Comparison of ENCODE assay signal across 18 cellular contexts in the genomic region with DNA sequence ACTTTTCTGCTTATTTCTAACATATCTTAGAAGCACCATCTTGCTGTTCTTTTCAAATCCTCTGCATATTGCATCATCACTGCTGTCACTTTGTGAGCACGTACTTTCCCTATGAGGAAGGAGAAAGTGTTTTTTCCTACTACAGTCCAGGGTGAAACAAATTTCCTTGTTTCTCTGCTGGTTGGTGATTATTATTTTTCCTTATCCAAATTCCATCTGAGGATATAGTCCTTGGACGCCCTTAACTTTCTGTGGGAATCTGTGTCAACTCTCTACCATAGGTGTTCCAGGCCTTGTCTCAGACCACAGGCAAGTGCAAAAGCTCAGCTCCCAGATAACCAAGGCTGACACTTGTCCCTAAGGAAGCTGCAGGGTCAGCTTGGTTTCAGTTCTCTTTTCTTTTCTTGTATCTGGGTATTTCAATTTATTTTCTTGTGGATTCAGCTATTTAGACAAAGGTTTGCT. TPM values are rescaled to one million over a fixed set of nuclear protein-coding genes. Genes with fewer than 3 reads are reported as not detected.
DNase-seq lines count a peak whose midpoint lies in the region; ATAC-seq, FAIRE-seq and TF ChIP-seq lines count a peak whose summit lies in the region.
"Had no signal": no experiment of that assay in that cellular context is flagged by ENCODE, and none has a peak within 500 bp of the region (broad histone marks: within the 10 kb centered on the region; RNA-seq: fewer than 3 reads in every experiment).

No MANE protein-coding gene starts in this region.

- H3K4me2 ChIP-seq in K562 (ENCODE audit: insufficient read depth, low read length), result 0 out of 2 replicates have a peak overlapping the region, but pooled peaks have one; percentile 19

- intact Hi-C loops in K562 (cut with micrococcal nuclease) (no loop called here), right lobe of liver (cut with DNase I) (no loop called here)

- no peak for FAIRE-seq in K562 (lab: Jason Lieb, UNC)
- FAIRE-seq: kidney had no signal

- WGBS in K562 (ENCODE audit: insufficient coverage, low coverage, missing lambda C conversion rate), result 6% methylated on average over 2 of the region's 2 CpGs
- 61% methylated on average over 2 of the region's 2 CpGs for WGBS in right lobe of liver (ENCODE audit: insufficient coverage, low coverage, low lambda C conversion rate, missing lambda C conversion rate)

- no peaks in the 10 kb centered on the region for H3K9me1 ChIP-seq in K562 (ENCODE audit: control insufficient read depth, insufficient read depth, low read length)

- H3K79me2 ChIP-seq in K562 (ENCODE audit: control insufficient read depth, insufficient read depth, low read length), result no peaks in the 10 kb centered on the region

- ATAC-seq in K562 (peak; percentile 49), right lobe of liver (peak; percentile 42 to 57 (median 50)), thoracic aorta (ENCODE audit: insufficient number of reproducible peaks, low FRiP score, low read depth) (no peak), HG02642 (IDR thresholded peaks at IDR 0.05; ENCODE audit: poor library complexity, unreplicated experiment) (no peak), HG03135 (IDR thresholded peaks at IDR 0.05; ENCODE audit: unreplicated experiment) (no peak)
- ATAC-seq: activated T-helper 17 cell treated with anti-CD3 and anti-CD28 coated beads, Interleukin-2, amount 50 U/mL, for 72 hours; naive thymus-derived CD4-positive, alpha-beta T cell; Panc1; stimulated activated naive CD8-positive, alpha-beta T cell treated with anti-CD3 and anti-CD28 coated beads, Interleukin-15, amount 100 ng/mL, for 72 hours had no signal

- no peak overlapping the region for H3K9ac ChIP-seq in K562 (ENCODE audit: insufficient read depth in 1 of 2, low read depth in 2 of 2, low read length in 2 of 2)

- no peaks in the 10 kb centered on the region for H3K9me3 ChIP-seq in K562 (replicated peaks; ENCODE audit: control insufficient read depth, insufficient read depth, low read depth, low read length)
- no peaks in the 10 kb centered on the region for H3K9me3 ChIP-seq in right lobe of liver
- no peaks in the 10 kb centered on the region for H3K9me3 ChIP-seq in thoracic aorta

- in situ Hi-C loops in K562 (cut with MboI), result no loop called here

- peak overlapping the region; percentile 56; the same call in 1 of the 2 replicates for H2AFZ ChIP-seq in K562 (ENCODE audit: low read depth, low read length)

- no TSS peak for BruUV-seq in K562 (replicated peaks; lab: Mats Ljungman, UMichigan)

- no peaks in the 10 kb centered on the region for H3K27me3 ChIP-seq in K562 (ENCODE audit: control insufficient read depth in 2 of 2, insufficient read depth in 2 of 2, low read length in 2 of 2)
- no peaks in the 10 kb centered on the region for H3K27me3 ChIP-seq in right lobe of liver
- H3K27me3 ChIP-seq in thoracic aorta (replicated peaks; ENCODE audit: insufficient read depth), result no peaks in the 10 kb centered on the region

- TF ChIP-seq CTCF in K562 (IDR thresholded peaks at IDR 0.05 in 2 of 3, conservative IDR thresholded peaks at IDR 0.05 in 1 of 3; ENCODE audit: insufficient read depth in 2 of 3, low read depth in 1 of 3, low read length in 3 of 3) (no peak), right lobe of liver (IDR thresholded peaks at IDR 0.05) (no peak), thoracic aorta (IDR thresholded peaks at IDR 0.05) (no peak)

- POLR2A ChIA-PET in K562 (lab: Yijun Ruan, JAX), result interaction anchor here (1.7 kb wide), 1 partner anchor 9 kb away, joined by 4 read pairs; no protein-coding TSS in a partner anchor

- CTCF ChIA-PET in K562 (lab: Yijun Ruan, JAX; ENCODE audit: low intra/inter-chr PET ratio), result no interaction called here

- H3K36me3 ChIP-seq in K562 (ENCODE audit: control insufficient read depth, insufficient read depth, low read length) (no peaks in the 10 kb centered on the region), right lobe of liver (no peaks in the 10 kb centered on the region), thoracic aorta (peaks cover 72% of the 10 kb centered on the region)

- TF ChIP-seq POLR2A in K562 (conservative IDR thresholded peaks at IDR 0.05) (no peak), right lobe of liver (IDR thresholded peaks at IDR 0.05) (no peak)

- H3K27ac ChIP-seq in K562 (ENCODE audit: extremely low read depth, low read depth, low read length), result 0 out of 3 replicates have a peak overlapping the region, but pooled peaks have one; percentile 16
- peak overlapping the region in 2 of 3 donors; percentile 7 to 17 for H3K27ac ChIP-seq in right lobe of liver
- peak overlapping the region; percentile 75 to 80 for H3K27ac ChIP-seq in thoracic aorta
- H3K27ac ChIP-seq: 22Rv1 had no signal

- peak in 1 of 2 experiments; percentile 19; a peak in 1 of 4 replicates for TF ChIP-seq RAD21 in K562 (CRISPR knock-in tag; conservative IDR thresholded peaks at IDR 0.05 in 1 of 2, IDR thresholded peaks at IDR 0.05 in 1 of 2)

- H3K4me1 ChIP-seq in K562 (replicated peaks in 1 of 2; ENCODE audit: control insufficient read depth in 2 of 2, insufficient read depth in 2 of 2, low read length in 2 of 2) (peaks cover 3 to 9% of the 10 kb centered on the region in 2 experiments; a peak in 4 of 5 replicates), right lobe of liver (no peaks in the 10 kb centered on the region), thoracic aorta (ENCODE audit: control insufficient read depth in 1 of 2, low read depth in 2 of 2) (peaks cover 21 to 64% of the 10 kb centered on the region in 2 donors)

- no peaks in the 10 kb centered on the region for H4K20me1 ChIP-seq in K562 (replicated peaks; ENCODE audit: control insufficient read depth, insufficient read depth, low read length)

- peak; percentile 49 for DNase-seq in NOMO-1 treated with DMSO at 0.1 percent for 48 hours (lab: John Stamatoyannopoulos, UW; ENCODE audit: unreplicated experiment)
- DNase-seq in NOMO-1 treated with dmso at 0.1 percent for 144 hours (lab: John Stamatoyannopoulos, UW; ENCODE audit: unreplicated experiment), result no peak
- peak in 1 of 4 experiments; percentile 17 for DNase-seq in K562 (ENCODE audit: extremely low read depth in 1 of 4, low spot score in 3 of 4)
- DNase-seq in right lobe of liver, result no peak
- DNase-seq in thoracic aorta (ENCODE audit: low spot score), result no peak
- no peak for DNase-seq in HPDE6-E6E7 (ENCODE audit: extremely low spot score)
- DNase-seq: activated CD4-positive, alpha-beta T cell treated with anti-CD3 and anti-CD28 coated beads, Interleukin-2, amount 50 U/mL, for 4 hours; COR-L47; kidney; naive thymus-derived CD4-positive, alpha-beta T cell; NCI-H1092 treated with DMSO at 0.1 percent for 48 hours; stimulated activated naive CD8-positive, alpha-beta T cell treated with anti-CD3 and anti-CD28 coated beads, Interleukin-15, amount 100 ng/mL, for 72 hours; T-helper 9 cell had no signal

- TF ChIP-seq EP300 in K562 (IDR thresholded peaks at IDR 0.05; ENCODE audit: low read length), result no peak

- no peak overlapping the region for H3K4me3 ChIP-seq in K562
- H3K4me3 ChIP-seq in right lobe of liver, result no peak overlapping the region
- H3K4me3 ChIP-seq in thoracic aorta, result no peak overlapping the region

TF ChIP-seq in K562, 482 proteins besides CTCF, POLR2A, EP300 and RAD21 (continues in another document):
- TF ChIP-seq ZNF23 (CRISPR knock-in tag; IDR thresholded peaks at IDR 0.05) (0 out of 2 replicates have a peak, but pooled peaks have one; percentile 11), CXXC5 (CRISPR knock-in tag; IDR thresholded peaks at IDR 0.05) (peak; percentile 53), JUNB (CRISPR knock-in tag; conservative IDR thresholded peaks at IDR 0.05) (0 out of 2 replicates have a peak, but pooled peaks have one; percentile 35)

RNA-seq across cellular contexts. Expression of a gene that starts 29.4 kb away (rescaled TPM):
- 0.44 and 1.2 TPM in 2 replicates for total RNA-seq in K562 (2011; cell fraction: chromatin; rRNA removed; ENCODE audit: low replicate concordance)
- 0.66 and 1.0 TPM in 2 replicates for total RNA-seq in K562 (2011; cell fraction: nucleolus; rRNA removed)
- total RNA-seq in K562 (2011; cell fraction: nucleoplasm; rRNA removed), result 0.73 and 1.2 TPM in 2 replicates
- total RNA-seq in K562 (2014; rRNA removed), result not detected in 2 replicates
- total RNA-seq in K562 (2014; rRNA removed; fragmentation: Illumina TruSeq; extraction: Trizol), result 0.07 and 0.32 TPM in 2 replicates
- total RNA-seq in K562 (2015; rRNA removed; fragmentation: Illumina TruSeq; extraction: Trizol), result 0.14 and 0.34 TPM in 2 replicates
- total RNA-seq in K562 (2021), result 0.13 and 0.27 TPM in 2 replicates
- polyA plus RNA-seq in K562 (2011; rRNA removed), result 0.42 and 1.1 TPM in 2 replicates
- 0.06 and 0.85 TPM in 2 replicates for polyA plus RNA-seq in K562 (2011; cell fraction: cytosol; rRNA removed)
- 0.14 and 0.15 TPM in 2 replicates for polyA plus RNA-seq in K562 (2011; cell fraction: nucleus; rRNA removed)
- 0.29 and 0.34 TPM in 2 replicates for polyA plus RNA-seq in K562 (2012)
- polyA plus RNA-seq in K562 (2014; fragmentation: Illumina TruSeq; extraction: Trizol), result 0.10 and 0.12 TPM in 2 replicates
- under 1 TPM; 0.06 to 0.27 TPM for polyA plus RNA-seq in K562 (2014; fragmentation: Nextera tagmentation; extraction: Ambion mirVana)
- polyA plus RNA-seq in K562 (2014; rRNA removed), result 0.05 and 0.13 TPM in 2 replicates
- polyA minus RNA-seq in K562 (2011; rRNA and poly(A)+ RNA removed), result 0.18 and 0.32 TPM in 2 replicates
- polyA minus RNA-seq in K562 (2011; cell fraction: cytosol; rRNA and poly(A)+ RNA removed), result 1.3 TPM in 1 of 2 replicates, not detected in the other
- polyA minus RNA-seq in K562 (2011; cell fraction: nucleus; rRNA and poly(A)+ RNA removed), result 0.22 and 0.40 TPM in 2 replicates
- total RNA-seq in right lobe of liver, result 10 to 100 TPM in 5 of 6 experiments, 1 to 10 TPM in 1; 9.3 to 60.8 (median 28.3) TPM
- total RNA-seq in thoracic aorta, result 100 to 1,000 TPM in 1 of 2 donors, 10 to 100 TPM in 1; 81.5 to 121 TPM
- total RNA-seq: activated T-helper 17 cell treated with anti-CD3 and anti-CD28 coated beads, Interleukin-2, amount 50 U/mL, for 72 hours; naive thymus-derived CD4-positive, alpha-beta T cell had no signal
- polyA plus RNA-seq: naive thymus-derived CD4-positive, alpha-beta T cell had no signal

RNA-seq across cellular contexts. Expression of a gene that starts 56.9 kb away (rescaled TPM):
- total RNA-seq in K562 (2011; cell fraction: chromatin; rRNA removed; ENCODE audit: low replicate concordance), result 5.2 and 16.2 TPM in 2 replicates
- 2.7 and 4.2 TPM in 2 replicates for total RNA-seq in K562 (2011; cell fraction: nucleolus; rRNA removed)
- total RNA-seq in K562 (2011; cell fraction: nucleoplasm; rRNA removed), result 10.6 and 20.5 TPM in 2 replicates
- total RNA-seq in K562 (2014; rRNA removed) (9.5 and 9.7 TPM in 2 replicates), K562 (2014; rRNA removed; fragmentation: Illumina TruSeq; extraction: Trizol) (20.7 and 26.1 TPM in 2 replicates), K562 (2015; rRNA removed; fragmentation: Illumina TruSeq; extraction: Trizol) (13.8 and 16.0 TPM in 2 replicates), K562 (2021) (18.9 and 20.6 TPM in 2 replicates), right lobe of liver (10 to 100 TPM; 11.2 to 21.0 (median 15.1) TPM), thoracic aorta (10 to 100 TPM; 37.3 to 47.2 TPM)
- polyA plus RNA-seq in K562 (2011; rRNA removed) (23.3 and 27.9 TPM in 2 replicates), K562 (2014; fragmentation: Illumina TruSeq; extraction: Trizol) (13.1 and 14.6 TPM in 2 replicates), K562 (2014; fragmentation: Nextera tagmentation; extraction: Ambion mirVana) (10 to 100 TPM; 44.6 to 51.9 TPM), K562 (2014; rRNA removed) (15.4 and 16.6 TPM in 2 replicates)
- 4.3 and 11.1 TPM in 2 replicates for polyA plus RNA-seq in K562 (2011; cell fraction: cytosol; rRNA removed)
- 7.8 and 10.2 TPM in 2 replicates for polyA plus RNA-seq in K562 (2011; cell fraction: nucleus; rRNA removed)
- 17.6 and 18.3 TPM in 2 replicates for polyA plus RNA-seq in K562 (2012)
- polyA minus RNA-seq in K562 (2011; rRNA and poly(A)+ RNA removed), result 20.6 and 29.5 TPM in 2 replicates
- polyA minus RNA-seq in K562 (2011; cell fraction: cytosol; rRNA and poly(A)+ RNA removed), result 5.3 and 7.6 TPM in 2 replicates
- 6.7 and 12.9 TPM in 2 replicates for polyA minus RNA-seq in K562 (2011; cell fraction: nucleus; rRNA and poly(A)+ RNA removed)

Comparison
In these comparisons a context has a peak if more than half of its experiments do, and no peak if none do; other contexts are left out.
1. ATAC-seq: peak in K562 (single experiment) and right lobe of liver (4 of 4); none in thoracic aorta (single experiment), HG02642 (single experiment) and HG03135 (single experiment).
2. H3K27ac ChIP-seq: peak in every context shown above with its lines; median percentile 78 in thoracic aorta; 16 in K562; 12 in right lobe of liver.
3. RNA of a gene that starts 29.4 kb away (total RNA-seq): 81.5 to 121 TPM in thoracic aorta and 9.3 to 60.8 TPM in right lobe of liver; 0.07 to 1.2 TPM in K562; every median in the first group is over 4 times any median in the second.